ENCODE assay signal across 8 cellular contexts in the genomic region with DNA sequence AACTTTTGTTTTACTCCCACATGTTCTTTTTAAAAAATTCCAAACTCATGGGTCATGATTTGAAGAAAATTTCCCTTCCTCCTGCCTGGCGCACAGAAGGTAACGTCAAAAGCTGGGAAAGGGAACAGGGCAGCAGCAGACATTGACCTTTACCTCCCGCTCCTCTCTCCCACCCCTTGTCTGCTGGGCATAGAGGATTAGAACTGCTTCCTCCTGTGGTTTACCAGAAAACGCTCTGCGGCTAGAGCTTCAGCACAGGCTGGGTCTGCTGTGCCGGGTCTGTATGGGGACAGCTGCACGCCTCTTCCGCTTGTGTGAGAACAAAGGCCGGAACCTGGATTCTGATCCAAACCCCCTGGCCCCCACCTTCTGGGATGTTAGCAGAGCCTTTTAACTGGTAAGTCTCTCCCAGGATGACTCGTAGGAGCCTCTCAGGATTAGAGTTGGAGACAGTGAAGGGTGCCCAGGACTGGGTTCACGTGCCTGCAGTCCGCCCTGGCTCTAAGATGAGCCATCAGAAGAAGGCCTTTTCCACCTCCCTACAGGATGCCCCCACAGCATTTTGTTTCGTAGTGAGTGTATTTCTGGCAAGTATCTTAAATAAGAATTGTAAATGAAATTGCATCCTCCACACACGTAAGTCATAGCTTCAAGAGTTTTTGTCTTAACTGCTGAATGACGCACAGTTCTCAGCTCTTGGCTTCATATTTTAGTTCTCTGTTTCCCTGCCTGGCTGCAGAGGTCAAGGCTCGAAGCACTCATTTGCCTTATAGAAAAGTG. TPM values are rescaled to one million over a fixed set of nuclear protein-coding genes. Genes with fewer than 3 reads are reported as not detected.
DNase-seq lines count a peak whose midpoint lies in the region; ATAC-seq and TF ChIP-seq lines count a peak whose summit lies in the region.

No MANE protein-coding gene starts in this region.

- in situ Hi-C loops in KBM-7 (cut with MboI; ENCODE audit: low pct_unique_long_range_greater_than_20kb, low sequenced_read_pairs) = no loop called here

- peak; percentile 91 for DNase-seq in CMK (ENCODE audit: low read depth)
- peak; percentile 88 for DNase-seq in KBM-7
- DNase-seq in activated CD8-positive, alpha-beta memory T cell treated with anti-CD3 and anti-CD28 coated beads, Interleukin-2, amount 50 U/mL, for 48 hours = peak; percentile 80
- peak; percentile 98 for DNase-seq in fibroblast of villous mesenchyme (ENCODE audit: low read depth)
- DNase-seq in renal cortical epithelial cell (ENCODE audit: low read depth) = peak; percentile 88
- DNase-seq in NCI-H1048 (lab: John Stamatoyannopoulos, UW) = no peak
- no peak for DNase-seq in DMS79 treated with DMSO at 0.1 percent for 48 hours (lab: John Stamatoyannopoulos, UW)

- peak overlapping the region; percentile 3 for H3K4me3 ChIP-seq in fibroblast of villous mesenchyme (ENCODE audit: low read depth, low read length)

- ATAC-seq in HG03039 (IDR thresholded peaks at IDR 0.05; ENCODE audit: unreplicated experiment) = no peak

- no peak for TF ChIP-seq CTCF in fibroblast of villous mesenchyme (IDR thresholded peaks at IDR 0.05; ENCODE audit: insufficient read depth, low read depth, low read length)

RNA-seq across cellular contexts. Expression of a gene that starts 5.2 kb away (rescaled TPM):
- total RNA-seq in fibroblast of villous mesenchyme (27.2 and 47.4 TPM in 2 replicates), renal cortical epithelial cell (14.8 and 31.5 TPM in 2 replicates)

RNA-seq across cellular contexts. Expression of a gene that starts 52.9 kb away (rescaled TPM):
- 20.7 and 48.6 TPM in 2 replicates for total RNA-seq in fibroblast of villous mesenchyme
- 22.4 and 34.7 TPM in 2 replicates for total RNA-seq in renal cortical epithelial cell

Comparison
In these comparisons a context has a peak if more than half of its experiments do, and no peak if none do; other contexts are left out.
1. DNase-seq: peak in CMK (single experiment), KBM-7 (single experiment), activated CD8-positive, alpha-beta memory T cell treated with anti-CD3 and anti-CD28 coated beads, Interleukin-2, amount 50 U/mL, for 48 hours (single experiment), fibroblast of villous mesenchyme (single experiment) and renal cortical epithelial cell (single experiment); none in NCI-H1048 (single experiment) and DMS79 treated with DMSO at 0.1 percent for 48 hours (single experiment).